In the genomic region with DNA sequence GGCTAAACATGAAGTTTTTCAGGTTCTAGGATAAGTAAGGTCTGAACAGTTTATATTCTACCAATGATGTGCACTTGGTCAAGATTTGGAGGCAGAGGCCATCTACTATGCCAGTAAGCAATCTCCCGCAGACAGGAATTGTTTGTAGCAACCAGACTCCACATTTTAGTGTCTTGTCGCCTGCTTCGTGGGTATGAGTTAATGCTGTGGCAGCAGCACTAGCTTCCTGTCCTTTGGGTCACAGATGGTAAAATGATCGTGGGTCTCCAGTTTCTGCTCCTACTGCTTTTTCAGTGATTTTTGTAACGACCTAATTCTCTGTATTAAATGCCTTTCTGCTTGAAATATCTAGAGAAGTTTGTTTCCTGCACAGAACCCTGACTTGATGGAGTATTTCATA, we compare ENCODE assay signal across 32 cellular contexts. TPM values are rescaled to one million over a fixed set of nuclear protein-coding genes. Genes with fewer than 3 reads are reported as not detected.
"Had no signal": no experiment of that assay in that cellular context is flagged by ENCODE, and none has a peak within 500 bp of the region (broad histone marks: within the 10 kb centered on the region; RNA-seq: fewer than 3 reads in every experiment).

No MANE protein-coding gene starts in this region.

- H3K4me2 ChIP-seq: neural progenitor cell had no signal

- H3K4me3 Mint-ChIP-seq: dendritic cell treated with granulocyte-macrophage colony-stimulating factor and Interleukin-4, amounts not matched to agents 40 ng/mL and 50 ng/mL, for 4 days; immature natural killer cell; naive B cell; natural killer cell treated with Interleukin-12 subunit alpha and Interleukin-12 subunit beta and Interleukin-15 and Interleukin-18, amount 100 ng/mL, for 72 hours; neural progenitor cell; stimulated activated memory B cell treated with anti-CD40 and anti-IgM and Interleukin-4, amounts not matched to agents 10 μg/mL and 1 μg/mL and 100 μg/mL, for 72 hours had no signal

- H3K27me3 Mint-ChIP-seq: dendritic cell treated with granulocyte-macrophage colony-stimulating factor and Interleukin-4, amounts not matched to agents 40 ng/mL and 50 ng/mL, for 4 days; naive B cell; natural killer cell treated with Interleukin-12 subunit alpha and Interleukin-12 subunit beta and Interleukin-15 and Interleukin-18, amount 100 ng/mL, for 72 hours; progenitor cell of endocrine pancreas; stimulated activated memory B cell treated with anti-CD40 and anti-IgM and Interleukin-4, amounts not matched to agents 10 μg/mL and 1 μg/mL and 100 μg/mL, for 72 hours had no signal

- H3K4me1 ChIP-seq: colonic mucosa, parathyroid adenoma, right lobe of liver had no signal

- H3K9me3 Mint-ChIP-seq: dendritic cell treated with granulocyte-macrophage colony-stimulating factor and Interleukin-4, amounts not matched to agents 40 ng/mL and 50 ng/mL, for 4 days; immature natural killer cell; naive B cell; natural killer cell treated with Interleukin-12 subunit alpha and Interleukin-12 subunit beta and Interleukin-15 and Interleukin-18, amount 100 ng/mL, for 72 hours; neural progenitor cell; stimulated activated memory B cell treated with anti-CD40 and anti-IgM and Interleukin-4, amounts not matched to agents 10 μg/mL and 1 μg/mL and 100 μg/mL, for 72 hours had no signal

- H3K9ac ChIP-seq: neural progenitor cell, parathyroid adenoma had no signal

- H3K4me1 Mint-ChIP-seq: immature natural killer cell; naive B cell; stimulated activated memory B cell treated with anti-CD40 and anti-IgM and Interleukin-4, amounts not matched to agents 10 μg/mL and 1 μg/mL and 100 μg/mL, for 72 hours had no signal

- ATAC-seq: heart right ventricle; left colon; left ventricle myocardium superior; lower lobe of right lung; natural killer cell treated with Interleukin-12 subunit alpha and Interleukin-12 subunit beta and Interleukin-15 and Interleukin-18, amount 100 ng/mL, for 72 hours; right lobe of liver; stimulated activated memory B cell treated with anti-CD40 and anti-IgM and Interleukin-4, amounts not matched to agents 10 μg/mL and 1 μg/mL and 100 μg/mL, for 72 hours; stimulated activated naive CD8-positive, alpha-beta T cell treated with anti-CD3 and anti-CD28 coated beads, Interleukin-15, Interleukin-2, amounts not matched to agents 100 U/mL and 50 U/mL, for 24 hours had no signal

- H3K9me3 ChIP-seq: colonic mucosa, esophagus muscularis mucosa, heart right ventricle, lower lobe of right lung, right lobe of liver, spleen, thoracic aorta, tibial nerve had no signal

- H3K36me3 Mint-ChIP-seq: natural killer cell treated with Interleukin-12 subunit alpha and Interleukin-12 subunit beta and Interleukin-15 and Interleukin-18, amount 100 ng/mL, for 72 hours had no signal

- H3K27me3 ChIP-seq: colonic mucosa, esophagus muscularis mucosa, heart right ventricle, neural progenitor cell, right lobe of liver, spleen, tibial nerve had no signal

- H3K27ac ChIP-seq: colonic mucosa, heart right ventricle, lower lobe of right lung, neural progenitor cell, parathyroid adenoma, right lobe of liver, spleen, thoracic aorta, tibial nerve had no signal

- H3K36me3 ChIP-seq: thoracic aorta had no signal

- H2AFZ ChIP-seq: neural progenitor cell, parathyroid adenoma had no signal

- H3K79me2 ChIP-seq: parathyroid adenoma had no signal

- H3K4me3 ChIP-seq: colonic mucosa, esophagus muscularis mucosa, heart right ventricle, lower lobe of right lung, neural progenitor cell, right lobe of liver, spleen, thoracic aorta, tibial nerve had no signal

- H3K27ac Mint-ChIP-seq: dendritic cell treated with granulocyte-macrophage colony-stimulating factor and Interleukin-4, amounts not matched to agents 40 ng/mL and 50 ng/mL, for 4 days; naive B cell; natural killer cell treated with Interleukin-12 subunit alpha and Interleukin-12 subunit beta and Interleukin-15 and Interleukin-18, amount 100 ng/mL, for 72 hours; neural progenitor cell; progenitor cell of endocrine pancreas; stimulated activated memory B cell treated with anti-CD40 and anti-IgM and Interleukin-4, amounts not matched to agents 10 μg/mL and 1 μg/mL and 100 μg/mL, for 72 hours had no signal

- FAIRE-seq: endothelial cell of umbilical vein had no signal

- DNase-seq: colonic mucosa; effector memory CD4-positive, alpha-beta T cell; foreskin melanocyte; glutamatergic neuron; heart right ventricle; hippocampal formation; immature natural killer cell; islet precursor cell; kidney glomerular epithelial cell; left colon; left ventricle myocardium superior; lower lobe of right lung; naive B cell; right lobe of liver; spleen; stimulated activated CD4-positive, alpha-beta T cell treated with anti-CD3 and anti-CD28 coated beads, Interleukin-4, amount 100 ng/mL, for 4 hours; stimulated activated naive CD8-positive, alpha-beta T cell treated with anti-CD3 and anti-CD28 coated beads, Interleukin-15, Interleukin-2, amounts not matched to agents 100 U/mL and 50 U/mL, for 24 hours; substantia nigra had no signal

RNA-seq across cellular contexts. Expression of a gene that starts 46.7 kb away (rescaled TPM):
- total RNA-seq: colonic mucosa; endothelial cell of umbilical vein; epithelial cell of proximal tubule; heart right ventricle; left colon; left ventricle myocardium superior; mesenteric fat pad; natural killer cell treated with Interleukin-12 subunit alpha and Interleukin-12 subunit beta and Interleukin-15 and Interleukin-18, amount 100 ng/mL, for 72 hours; osteoblast; progenitor cell of endocrine pancreas; right lobe of liver; spleen; thoracic aorta; ureter had no signal
- polyA plus RNA-seq: endothelial cell of umbilical vein, immature natural killer cell had no signal
